1 cellular context compared by ENCODE assay signal in genomic region chr7:128425851-128426250, GRCh38.
TF ChIP-seq lines count a peak whose summit lies in the region.

No MANE protein-coding gene starts in this region.

TF ChIP-seq in GM23338, 12 proteins besides CTCF, POLR2A, EP300 and RAD21 (continued from another document):
- no peak for TF ChIP-seq ZNF462 (CRISPR knock-in tag; IDR thresholded peaks at IDR 0.05)
- TF ChIP-seq EZH2phosphoT487 (IDR thresholded peaks at IDR 0.05; ENCODE audit: unreplicated experiment) = no peak
- no peak for TF ChIP-seq NANOG (IDR thresholded peaks at IDR 0.05; ENCODE audit: borderline replicate concordance)
- TF ChIP-seq ETS1 (IDR thresholded peaks at IDR 0.05) = no peak
- no peak for TF ChIP-seq JUNB (IDR thresholded peaks at IDR 0.05; ENCODE audit: unreplicated experiment)
- no peak for TF ChIP-seq ZNF114 (CRISPR knock-in tag; IDR thresholded peaks at IDR 0.05)
- no peak for TF ChIP-seq POLR2AphosphoS5 (IDR thresholded peaks at IDR 0.05; ENCODE audit: low read depth)
- TF ChIP-seq ZNF331 (CRISPR knock-in tag; IDR thresholded peaks at IDR 0.05; ENCODE audit: low read depth) = no peak
